Comparison of ENCODE assay signal across 27 cellular contexts in genomic region chr22:25221790-25222189, GRCh38. TPM values are rescaled to one million over a fixed set of nuclear protein-coding genes. Genes with fewer than 3 reads are reported as not detected.
A peak's percentile ranks its signal among the peaks of the same experiment; 100 is the strongest.
DNase-seq lines count a peak whose midpoint lies in the region; ATAC-seq and TF ChIP-seq lines count a peak whose summit lies in the region.
"Had no signal": no experiment of that assay in that cellular context is flagged by ENCODE, and none has a peak within 500 bp of the region (broad histone marks: within the 10 kb centered on the region; RNA-seq: fewer than 3 reads in every experiment).

No MANE protein-coding gene starts in this region.

- H3K36me3 ChIP-seq in mucosa of descending colon (ENCODE audit: low read depth), result no peaks in the 10 kb centered on the region
- H3K36me3 ChIP-seq: BE2C, BLaER1 had no signal

- no peak for TF ChIP-seq CTCF in mucosa of descending colon (IDR thresholded peaks at IDR 0.05)
- TF ChIP-seq CTCF in glutamatergic neuron (IDR thresholded peaks at IDR 0.05; ENCODE audit: partially characterized antibody, unreplicated experiment), result no peak

- no peaks in the 10 kb centered on the region for H3K36me3 Mint-ChIP-seq in stimulated activated naive CD8-positive, alpha-beta T cell treated with anti-CD3 and anti-CD28 coated beads, Interleukin-15, Interleukin-2, amounts not matched to agents 100 ng/mL and 50 ng/mL, for 24 hours (ENCODE audit: low read depth)
- no peaks in the 10 kb centered on the region for H3K36me3 Mint-ChIP-seq in glutamatergic neuron (ENCODE audit: unreplicated experiment)
- H3K36me3 Mint-ChIP-seq: CD14-positive monocyte; CD4-positive, alpha-beta memory T cell; CD4-positive, CD25-positive, alpha-beta regulatory T cell; CD8-positive, alpha-beta memory T cell had no signal

- intact Hi-C loops in mucosa of descending colon (cut with DNase I, micrococcal nuclease), result no loop called here

- no peaks in the 10 kb centered on the region for H3K4me1 Mint-ChIP-seq in stimulated activated naive CD8-positive, alpha-beta T cell treated with anti-CD3 and anti-CD28 coated beads, Interleukin-15, Interleukin-2, amounts not matched to agents 100 ng/mL and 50 ng/mL, for 24 hours (ENCODE audit: low read depth)
- no peaks in the 10 kb centered on the region for H3K4me1 Mint-ChIP-seq in stimulated activated naive CD8-positive, alpha-beta T cell treated with anti-CD3 and anti-CD28 coated beads, Interleukin-15, amount 100 ng/mL, for 72 hours
- no peaks in the 10 kb centered on the region for H3K4me1 Mint-ChIP-seq in glutamatergic neuron (ENCODE audit: low read depth, unreplicated experiment)
- H3K4me1 Mint-ChIP-seq: CD14-positive monocyte; CD4-positive, alpha-beta memory T cell; CD4-positive, CD25-positive, alpha-beta regulatory T cell; CD8-positive, alpha-beta memory T cell had no signal

- H3K9me3 Mint-ChIP-seq in stimulated activated naive CD8-positive, alpha-beta T cell treated with anti-CD3 and anti-CD28 coated beads, Interleukin-15, Interleukin-2, amounts not matched to agents 100 ng/mL and 50 ng/mL, for 24 hours, result no peaks in the 10 kb centered on the region
- H3K9me3 Mint-ChIP-seq in stimulated activated naive CD8-positive, alpha-beta T cell treated with anti-CD3 and anti-CD28 coated beads, Interleukin-15, amount 100 ng/mL, for 72 hours, result no peaks in the 10 kb centered on the region
- no peaks in the 10 kb centered on the region for H3K9me3 Mint-ChIP-seq in glutamatergic neuron (ENCODE audit: unreplicated experiment)
- H3K9me3 Mint-ChIP-seq: CD14-positive monocyte; CD4-positive, alpha-beta memory T cell; CD8-positive, alpha-beta memory T cell had no signal

- DNase-seq in stimulated activated naive CD8-positive, alpha-beta T cell treated with anti-CD3 and anti-CD28 coated beads, Interleukin-15, amount 100 ng/mL, for 72 hours, result no peak
- DNase-seq in SW480 (ENCODE audit: low spot score) (peak; percentile 55), mucosa of descending colon (no peak), glutamatergic neuron (no peak), NCI-H510A (lab: John Stamatoyannopoulos, UW) (no peak), NOMO-1 treated with DMSO at 0.1 percent for 48 hours (lab: John Stamatoyannopoulos, UW; ENCODE audit: unreplicated experiment) (no peak)
- DNase-seq: BE2C; C1 segment of cervical spinal cord; CD4-positive, alpha-beta memory T cell; CD4-positive, CD25-positive, alpha-beta regulatory T cell; CD8-positive, alpha-beta memory T cell; COR-L47; DMS 273 treated with DMSO at 0.1 percent for 48 hours; DMS153; DMS53; DMS79; DND-41; EL; GDM1 had no signal

- no peak for ATAC-seq in stimulated activated naive CD8-positive, alpha-beta T cell treated with anti-CD3 and anti-CD28 coated beads, Interleukin-15, amount 100 ng/mL, for 72 hours
- ATAC-seq in mucosa of descending colon, result peak; percentile 64
- ATAC-seq: A549, GM12878 had no signal

- H3K4me3 Mint-ChIP-seq in stimulated activated naive CD8-positive, alpha-beta T cell treated with anti-CD3 and anti-CD28 coated beads, Interleukin-15, Interleukin-2, amounts not matched to agents 100 ng/mL and 50 ng/mL, for 24 hours, result no peak overlapping the region
- no peak overlapping the region for H3K4me3 Mint-ChIP-seq in stimulated activated naive CD8-positive, alpha-beta T cell treated with anti-CD3 and anti-CD28 coated beads, Interleukin-15, amount 100 ng/mL, for 72 hours
- no peak overlapping the region for H3K4me3 Mint-ChIP-seq in glutamatergic neuron (ENCODE audit: unreplicated experiment)
- H3K4me3 Mint-ChIP-seq: CD14-positive monocyte; CD4-positive, alpha-beta memory T cell; CD4-positive, CD25-positive, alpha-beta regulatory T cell; CD8-positive, alpha-beta memory T cell had no signal

- H3K4me1 ChIP-seq in mucosa of descending colon (ENCODE audit: low read depth), result no peaks in the 10 kb centered on the region
- H3K4me1 ChIP-seq: A549 had no signal

- H3K27ac Mint-ChIP-seq in stimulated activated naive CD8-positive, alpha-beta T cell treated with anti-CD3 and anti-CD28 coated beads, Interleukin-15, Interleukin-2, amounts not matched to agents 100 ng/mL and 50 ng/mL, for 24 hours, result peak overlapping the region; percentile 38
- H3K27ac Mint-ChIP-seq in stimulated activated naive CD8-positive, alpha-beta T cell treated with anti-CD3 and anti-CD28 coated beads, Interleukin-15, amount 100 ng/mL, for 72 hours, result peak overlapping the region in 1 of 2 donors; percentile 84
- H3K27ac Mint-ChIP-seq in glutamatergic neuron (ENCODE audit: unreplicated experiment), result no peak overlapping the region
- H3K27ac Mint-ChIP-seq: CD14-positive monocyte; CD4-positive, alpha-beta memory T cell; CD4-positive, CD25-positive, alpha-beta regulatory T cell; CD8-positive, alpha-beta memory T cell had no signal

- H3K4me3 ChIP-seq in mucosa of descending colon, result no peak overlapping the region
- H3K4me3 ChIP-seq: A549, BLaER1, GM12878 had no signal

- H3K27me3 Mint-ChIP-seq in stimulated activated naive CD8-positive, alpha-beta T cell treated with anti-CD3 and anti-CD28 coated beads, Interleukin-15, Interleukin-2, amounts not matched to agents 100 ng/mL and 50 ng/mL, for 24 hours, result peaks cover 7% of the 10 kb centered on the region
- peaks cover 34% of the 10 kb centered on the region for H3K27me3 Mint-ChIP-seq in stimulated activated naive CD8-positive, alpha-beta T cell treated with anti-CD3 and anti-CD28 coated beads, Interleukin-15, amount 100 ng/mL, for 72 hours
- H3K27me3 Mint-ChIP-seq in glutamatergic neuron (ENCODE audit: unreplicated experiment), result peaks cover under 1% of the 10 kb centered on the region

- no peaks in the 10 kb centered on the region for H3K9me3 ChIP-seq in mucosa of descending colon
- H3K9me3 ChIP-seq: A549, BE2C, BLaER1 had no signal

RNA-seq across cellular contexts. Expression of gene CRYBB2, which starts 2.4 kb away (rescaled TPM):
- total RNA-seq in mucosa of descending colon (under 1 TPM in 1 of 3 donors, not detected in 2; 0.84 TPM), glutamatergic neuron (ENCODE audit: unreplicated experiment) (not detected)
- total RNA-seq: A172; CD4-positive, alpha-beta memory T cell; CD4-positive, CD25-positive, alpha-beta regulatory T cell; CD8-positive, alpha-beta memory T cell; Daoy; G401; GM12878 had no signal

RNA-seq across cellular contexts. Expression of gene CRYBB3, which starts 22.1 kb away (rescaled TPM):
- 1 to 10 TPM in 1 of 3 donors, under 1 TPM in 2; 0.82 to 2.9 (median 0.82) TPM for total RNA-seq in mucosa of descending colon
- not detected for total RNA-seq in glutamatergic neuron (ENCODE audit: unreplicated experiment)
- total RNA-seq: A172; CD4-positive, alpha-beta memory T cell; CD4-positive, CD25-positive, alpha-beta regulatory T cell; Daoy; G401; GM12878 had no signal
